In genomic region chr12:87384226-87384625, GRCh38 we compare ENCODE assay signal across 29 cellular contexts.
"Had no signal": no experiment of that assay in that cellular context is flagged by ENCODE, and none has a peak within 500 bp of the region (broad histone marks: within the 10 kb centered on the region; RNA-seq: fewer than 3 reads in every experiment).

No MANE protein-coding gene starts in this region.

- H3K36me3 ChIP-seq: ascending aorta, cardiac muscle cell, SJCRH30 had no signal

- H3K27me3 Mint-ChIP-seq: activated CD4-positive, alpha-beta T cell treated with anti-CD3 and anti-CD28 coated beads for 36 hours; activated CD4-positive, alpha-beta T cell treated with anti-CD3 and anti-CD28 coated beads, Interleukin-2, amount 10 ng/mL, durations not matched to agents 7 days and 5 days; activated naive CD4-positive, alpha-beta T cell treated with anti-CD3 and anti-CD28 coated beads, Interleukin-2, amount 50 U/mL, for 24 hours; activated naive CD8-positive, alpha-beta T cell treated with anti-CD3 and anti-CD28 coated beads, Interleukin-2, amount 10 ng/mL, durations not matched to agents 7 days and 5 days; activated T-cell treated with anti-CD3 and anti-CD28 coated beads, Interleukin-2, amount 50 U/mL, for 24 hours; central memory CD8-positive, alpha-beta T cell had no signal

- FAIRE-seq: K562 had no signal

- ATAC-seq: activated CD4-positive, alpha-beta T cell treated with anti-CD3 and anti-CD28 coated beads for 36 hours; activated CD4-positive, CD25-positive, alpha-beta regulatory T cell treated with anti-CD3 and anti-CD28 coated beads, Interleukin-2, amount 50 U/mL, for 24 hours; activated CD8-positive, alpha-beta T cell treated with anti-CD3 and anti-CD28 coated beads, Interleukin-2, amount 10 ng/mL, durations not matched to agents 7 days and 5 days; K562; Panc1 had no signal

- H3K36me3 Mint-ChIP-seq: activated naive CD4-positive, alpha-beta T cell treated with anti-CD3 and anti-CD28 coated beads, Interleukin-2, amount 50 U/mL, for 24 hours; activated naive CD8-positive, alpha-beta T cell treated with anti-CD3 and anti-CD28 coated beads, Interleukin-2, amount 10 ng/mL, durations not matched to agents 7 days and 5 days had no signal

- H3K27ac Mint-ChIP-seq: activated CD4-positive, alpha-beta T cell treated with anti-CD3 and anti-CD28 coated beads for 36 hours; activated CD4-positive, alpha-beta T cell treated with anti-CD3 and anti-CD28 coated beads, Interleukin-2, amount 10 ng/mL, durations not matched to agents 7 days and 5 days; activated CD8-positive, alpha-beta T cell treated with anti-CD3 and anti-CD28 coated beads, Interleukin-2, amount 10 ng/mL, durations not matched to agents 7 days and 5 days; activated naive CD4-positive, alpha-beta T cell treated with anti-CD3 and anti-CD28 coated beads, Interleukin-2, amount 50 U/mL, for 24 hours; activated naive CD8-positive, alpha-beta T cell treated with anti-CD3 and anti-CD28 coated beads, Interleukin-2, amount 10 ng/mL, durations not matched to agents 7 days and 5 days; activated T-cell treated with anti-CD3 and anti-CD28 coated beads, Interleukin-2, amount 50 U/mL, for 24 hours; activated T-helper 2 cell treated with anti-CD3 and anti-CD28 coated beads, Interferon-gamma antibody, Interleukin-2, Interleukin-4, amounts not matched to agents 10 μg/mL and 5 μg/mL and 100 μg/mL, durations not matched to agents 14 hours and 24 hours and 36 hours had no signal

- H3K4me1 Mint-ChIP-seq: activated CD4-positive, alpha-beta T cell treated with anti-CD3 and anti-CD28 coated beads for 36 hours; activated CD4-positive, alpha-beta T cell treated with anti-CD3 and anti-CD28 coated beads, Interleukin-2, amount 10 ng/mL, durations not matched to agents 7 days and 5 days; activated naive CD4-positive, alpha-beta T cell treated with anti-CD3 and anti-CD28 coated beads, Interleukin-2, amount 50 U/mL, for 24 hours; activated naive CD8-positive, alpha-beta T cell treated with anti-CD3 and anti-CD28 coated beads, Interleukin-2, amount 10 ng/mL, durations not matched to agents 7 days and 5 days; central memory CD8-positive, alpha-beta T cell had no signal

- H3K27ac ChIP-seq: ascending aorta, cardiac muscle cell, SJCRH30 had no signal

- H3K27me3 ChIP-seq: ascending aorta, cardiac muscle cell, SJCRH30 had no signal

- DNase-seq: activated CD4-positive, alpha-beta T cell treated with anti-CD3 and anti-CD28 coated beads for 36 hours; activated CD4-positive, alpha-beta T cell treated with anti-CD3 and anti-CD28 coated beads, Interleukin-2, amount 10 ng/mL, durations not matched to agents 7 days and 5 days; activated CD4-positive, alpha-beta T cell treated with anti-CD3 and anti-CD28 coated beads, Interleukin-2, amount 50 U/mL, for 48 hours; activated CD8-positive, alpha-beta T cell treated with anti-CD3 and anti-CD28 coated beads, Interleukin-2, amount 10 ng/mL, durations not matched to agents 7 days and 5 days; activated gamma-delta T cell; activated naive CD4-positive, alpha-beta T cell treated with Interleukin-2 at 50 U/mL for 16 hours; activated naive CD8-positive, alpha-beta T cell treated with anti-CD3 and anti-CD28 coated beads, Interleukin-2, amount 10 ng/mL, durations not matched to agents 7 days and 5 days; activated T-cell treated with anti-CD3 and anti-CD28 coated beads, Interleukin-2, amount 50 U/mL, for 24 hours; amygdala; NCI-H1092 treated with DMSO at 0.1 percent for 48 hours; NCI-H1417 treated with DMSO at 0.1 percent for 48 hours; NCI-H187 treated with DMSO at 0.1 percent for 48 hours; NCI-H2081; NCI-H345; NCI-H524 treated with DMSO at 0.1 percent for 48 hours; SHP77; SJCRH30; SW 1271; T-helper 1 cell; T-helper 2 cell; T-helper 9 cell had no signal

- H3K9me3 Mint-ChIP-seq: activated CD4-positive, alpha-beta T cell treated with anti-CD3 and anti-CD28 coated beads, Interleukin-2, amount 10 ng/mL, durations not matched to agents 7 days and 5 days; activated naive CD4-positive, alpha-beta T cell treated with anti-CD3 and anti-CD28 coated beads, Interleukin-2, amount 50 U/mL, for 24 hours; activated naive CD8-positive, alpha-beta T cell treated with anti-CD3 and anti-CD28 coated beads, Interleukin-2, amount 10 ng/mL, durations not matched to agents 7 days and 5 days; activated T-helper 2 cell treated with anti-CD3 and anti-CD28 coated beads, Interferon-gamma antibody, Interleukin-2, Interleukin-4, amounts not matched to agents 10 μg/mL and 5 μg/mL and 100 μg/mL, durations not matched to agents 14 hours and 24 hours and 36 hours had no signal

- H3K4me1 ChIP-seq: ascending aorta, SJCRH30 had no signal

- H3K4me3 ChIP-seq: ascending aorta, cardiac muscle cell, K562, SJCRH30 had no signal

- H3K4me3 Mint-ChIP-seq: activated CD4-positive, alpha-beta T cell treated with anti-CD3 and anti-CD28 coated beads for 36 hours; activated CD4-positive, alpha-beta T cell treated with anti-CD3 and anti-CD28 coated beads, Interleukin-2, amount 10 ng/mL, durations not matched to agents 7 days and 5 days; activated CD8-positive, alpha-beta T cell treated with anti-CD3 and anti-CD28 coated beads, Interleukin-2, amount 10 ng/mL, durations not matched to agents 7 days and 5 days; activated naive CD4-positive, alpha-beta T cell treated with anti-CD3 and anti-CD28 coated beads, Interleukin-2, amount 50 U/mL, for 24 hours; activated naive CD8-positive, alpha-beta T cell treated with anti-CD3 and anti-CD28 coated beads, Interleukin-2, amount 10 ng/mL, durations not matched to agents 7 days and 5 days; activated T-cell treated with anti-CD3 and anti-CD28 coated beads, Interleukin-2, amount 50 U/mL, for 24 hours; central memory CD8-positive, alpha-beta T cell had no signal
